Comparison of ENCODE assay signal across 8 cellular contexts in the genomic region with DNA sequence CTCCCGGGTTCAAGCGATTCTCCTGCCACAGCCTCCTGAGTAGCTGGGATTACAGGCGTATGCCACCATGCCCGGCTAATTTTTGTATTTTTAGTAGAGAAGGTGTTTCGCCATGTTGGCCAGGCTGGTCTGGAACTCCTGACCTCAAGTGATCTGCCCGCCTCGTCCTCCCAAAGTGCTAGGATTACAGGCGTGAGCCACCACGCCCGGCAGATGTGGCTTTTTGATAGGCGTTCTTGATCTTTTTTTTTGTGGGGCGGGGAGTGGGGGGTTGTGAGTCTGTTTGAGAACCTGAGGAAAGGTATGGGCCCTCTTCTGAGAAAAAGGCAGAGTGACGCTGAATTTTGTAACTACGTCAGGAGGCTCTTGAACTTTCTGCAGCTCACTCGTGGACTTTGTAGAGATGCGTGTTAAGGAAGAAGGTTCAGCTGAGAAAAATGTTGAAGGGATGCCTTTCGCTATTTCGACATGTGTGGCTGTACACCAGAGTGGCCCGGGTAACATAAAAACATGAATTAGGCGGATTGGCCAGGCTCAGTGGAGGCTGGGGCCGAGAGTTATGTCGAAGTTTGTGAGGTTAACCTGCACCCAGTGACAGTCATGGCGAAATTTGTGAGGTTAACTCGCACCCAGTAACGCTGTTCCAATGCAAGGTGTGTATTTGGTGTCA. TPM values are rescaled to one million over a fixed set of nuclear protein-coding genes. Genes with fewer than 3 reads are reported as not detected.
DNase-seq lines count a peak whose midpoint lies in the region; ATAC-seq and TF ChIP-seq lines count a peak whose summit lies in the region.
"Not testable (repeated sequence)": the region's sequence is repeated elsewhere in the genome, so short reads cannot be mapped to it uniquely, and the experiment has no call there.

No MANE protein-coding gene starts in this region.

- H3K27me3 ChIP-seq in CD4-positive, CD25-positive, alpha-beta regulatory T cell (ENCODE audit: control insufficient read depth, insufficient read depth, low read length); HL-60 (ENCODE audit: insufficient read depth, poor library complexity, severe bottlenecking); SU-DHL-6 (ENCODE audit: low read length); duodenal mucosa (ENCODE audit: control insufficient read depth in 1 of 2, insufficient read depth in 2 of 2, low read length in 2 of 2); hepatocyte; neural cell (ENCODE audit: insufficient read depth, low read depth, low read length): not testable (repeated sequence)

- H3K4me3 ChIP-seq in CD4-positive, CD25-positive, alpha-beta regulatory T cell (ENCODE audit: low read depth, low read length): peak overlapping the region; percentile 15
- not testable (repeated sequence) for H3K4me3 ChIP-seq in HL-60 (replicated peaks; ENCODE audit: insufficient read depth, low read length); SU-DHL-6 (ENCODE audit: insufficient read depth, low read length, poor library complexity, severe bottlenecking); hepatocyte
- H3K4me3 ChIP-seq in duodenal mucosa (ENCODE audit: low read depth in 1 of 2, low read length in 2 of 2): peak overlapping the region; percentile 35 to 63
- peak overlapping the region; percentile 64 for H3K4me3 ChIP-seq in neural cell (ENCODE audit: low read length)

- H3K4me2 ChIP-seq in SU-DHL-6 (ENCODE audit: low read depth, low read length, poor library complexity, severe bottlenecking) (peak overlapping the region; percentile 89), hepatocyte (peak overlapping the region; percentile 91)
- H3K4me2 ChIP-seq in neural cell (ENCODE audit: low read length): not testable (repeated sequence)

- H3F3A ChIP-seq in SU-DHL-6 (ENCODE audit: insufficient read depth); neural cell (ENCODE audit: insufficient read depth, low read length, poor library complexity, severe bottlenecking): not testable (repeated sequence)

- TF ChIP-seq EP300 in neural cell (conservative IDR thresholded peaks at IDR 0.05; ENCODE audit: poor library complexity, severe bottlenecking): not testable (repeated sequence)

- H3K79me2 ChIP-seq in SU-DHL-6 (ENCODE audit: insufficient read depth, low read length) (peaks cover 36% of the 10 kb centered on the region), hepatocyte (peaks cover 46% of the 10 kb centered on the region), neural cell (replicated peaks; ENCODE audit: insufficient read depth, low read length) (peaks cover 12% of the 10 kb centered on the region)

- not testable (repeated sequence) for H3K36me3 ChIP-seq in CD4-positive, CD25-positive, alpha-beta regulatory T cell (ENCODE audit: control insufficient read depth, insufficient read depth, low read length); SU-DHL-6 (ENCODE audit: low read length); duodenal mucosa (ENCODE audit: control insufficient read depth in 1 of 2, insufficient read depth in 2 of 2, low read length in 2 of 2); hepatocyte (replicated peaks; ENCODE audit: insufficient read depth, low read depth); neural cell (ENCODE audit: insufficient read depth, low read length)

- H3K4me3 Mint-ChIP-seq in CD4-positive, CD25-positive, alpha-beta regulatory T cell: peak overlapping the region; percentile 86 to 92 (median 88)
- H3K4me3 Mint-ChIP-seq in activated naive CD4-positive, alpha-beta T cell treated with anti-CD3 and anti-CD28 coated beads for 36 hours: peak overlapping the region; percentile 71
- H3K4me3 Mint-ChIP-seq in stimulated activated naive CD8-positive, alpha-beta T cell treated with anti-CD3 and anti-CD28 coated beads, Interleukin-15, amount 100 ng/mL, for 72 hours: peak overlapping the region; percentile 83 to 94

- peak overlapping the region; percentile 58 for H3K9ac ChIP-seq in SU-DHL-6 (ENCODE audit: low read length)
- H3K9ac ChIP-seq in duodenal mucosa (ENCODE audit: low read depth in 1 of 2, low read length in 2 of 2); neural cell (ENCODE audit: low read length): not testable (repeated sequence)

- not testable (repeated sequence) for H3K9me3 ChIP-seq in CD4-positive, CD25-positive, alpha-beta regulatory T cell (ENCODE audit: control insufficient read depth in 2 of 2, low read length in 2 of 2); SU-DHL-6 (ENCODE audit: insufficient read depth, low read length); duodenal mucosa (ENCODE audit: control insufficient read depth in 1 of 2, low read length in 2 of 2); hepatocyte (ENCODE audit: low read depth); neural cell (ENCODE audit: low read length)

- not testable (repeated sequence) for H3K9me3 Mint-ChIP-seq in CD4-positive, CD25-positive, alpha-beta regulatory T cell; activated naive CD4-positive, alpha-beta T cell treated with anti-CD3 and anti-CD28 coated beads for 36 hours; stimulated activated naive CD8-positive, alpha-beta T cell treated with anti-CD3 and anti-CD28 coated beads, Interleukin-15, amount 100 ng/mL, for 72 hours

- not testable (repeated sequence) for H2AFZ ChIP-seq in SU-DHL-6 (ENCODE audit: low read depth, low read length, severe bottlenecking); hepatocyte; neural cell (ENCODE audit: low read depth, low read length)

- TF ChIP-seq RAD21 in neural cell (conservative IDR thresholded peaks at IDR 0.05): not testable (repeated sequence)

- not testable (repeated sequence) for H3K27ac ChIP-seq in CD4-positive, CD25-positive, alpha-beta regulatory T cell (ENCODE audit: insufficient read depth, low read length, poor library complexity, severe bottlenecking); SU-DHL-6 (ENCODE audit: low read depth, low read length); duodenal mucosa (ENCODE audit: low read depth, low read length); hepatocyte; neural cell (ENCODE audit: low read length)
- H3K27ac ChIP-seq in HL-60 (replicated peaks): peak overlapping the region; percentile 16; the same call in 1 of the 2 replicates

- not testable (repeated sequence) for ATAC-seq in CD4-positive, CD25-positive, alpha-beta regulatory T cell (ENCODE audit: low read depth in 2 of 2); stimulated activated naive CD8-positive, alpha-beta T cell treated with anti-CD3 and anti-CD28 coated beads, Interleukin-15, amount 100 ng/mL, for 72 hours

- not testable (repeated sequence) for TF ChIP-seq CTCF in HL-60 (IDR thresholded peaks at IDR 0.05; ENCODE audit: insufficient read depth, low read length); SU-DHL-6 (IDR thresholded peaks at IDR 0.05; ENCODE audit: insufficient read depth, low read length, poor library complexity, severe bottlenecking); hepatocyte (IDR thresholded peaks at IDR 0.05; ENCODE audit: poor library complexity); neural cell (IDR thresholded peaks at IDR 0.05; ENCODE audit: poor library complexity, severe bottlenecking)

- DNase-seq in CD4-positive, CD25-positive, alpha-beta regulatory T cell; activated naive CD4-positive, alpha-beta T cell treated with anti-CD3 and anti-CD28 coated beads for 36 hours; hepatocyte (ENCODE audit: low spot score); stimulated activated naive CD8-positive, alpha-beta T cell treated with anti-CD3 and anti-CD28 coated beads, Interleukin-15, amount 100 ng/mL, for 72 hours: not testable (repeated sequence)
- DNase-seq in HL-60 (ENCODE audit: low read depth in 1 of 2, low spot score in 1 of 2): peak in 1 of 2 experiments; percentile 45

- CTCF ChIA-PET in activated naive CD4-positive, alpha-beta T cell treated with anti-CD3 and anti-CD28 coated beads for 36 hours (lab: Charles Lee): interaction anchor here (0.6 to 0.7 kb wide), 2 partner anchors 15 to 255 kb away, joined by 4 to 5 read pairs; no protein-coding TSS in a partner anchor

- H3K27ac Mint-ChIP-seq in CD4-positive, CD25-positive, alpha-beta regulatory T cell: peak overlapping the region in 1 of 3 donors; percentile 73
- H3K27ac Mint-ChIP-seq in activated naive CD4-positive, alpha-beta T cell treated with anti-CD3 and anti-CD28 coated beads for 36 hours: not testable (repeated sequence)
- peak overlapping the region; percentile 66 to 86 for H3K27ac Mint-ChIP-seq in stimulated activated naive CD8-positive, alpha-beta T cell treated with anti-CD3 and anti-CD28 coated beads, Interleukin-15, amount 100 ng/mL, for 72 hours

- peaks cover 4 to 47% (median 31%) of the 10 kb centered on the region in 4 donors for H3K4me1 Mint-ChIP-seq in CD4-positive, CD25-positive, alpha-beta regulatory T cell
- peaks cover 39% of the 10 kb centered on the region for H3K4me1 Mint-ChIP-seq in activated naive CD4-positive, alpha-beta T cell treated with anti-CD3 and anti-CD28 coated beads for 36 hours (ENCODE audit: low read depth)
- peaks cover 44% of the 10 kb centered on the region for H3K4me1 Mint-ChIP-seq in stimulated activated naive CD8-positive, alpha-beta T cell treated with anti-CD3 and anti-CD28 coated beads, Interleukin-15, amount 100 ng/mL, for 72 hours

- intact Hi-C loops in activated naive CD4-positive, alpha-beta T cell treated with anti-CD3 and anti-CD28 coated beads for 36 hours (cut with micrococcal nuclease): loop anchor here (10.0 kb wide), 1 partner anchor 65 kb away; no protein-coding TSS in a partner anchor

- peaks cover 27% of the 10 kb centered on the region for H3K4me1 ChIP-seq in CD4-positive, CD25-positive, alpha-beta regulatory T cell (ENCODE audit: control insufficient read depth, insufficient read depth, low read length, poor library complexity, severe bottlenecking)
- H3K4me1 ChIP-seq in duodenal mucosa (ENCODE audit: control insufficient read depth in 1 of 2, insufficient read depth in 2 of 2, low read length in 2 of 2) (peaks cover 16 to 33% of the 10 kb centered on the region in 2 donors), hepatocyte (ENCODE audit: insufficient read depth) (peaks cover 12% of the 10 kb centered on the region)

- 90% methylated on average over 25 of the region's 25 CpGs for WGBS in hepatocyte (ENCODE audit: low lambda C conversion rate, missing lambda C conversion rate)

- H3K9me2 ChIP-seq in SU-DHL-6 (replicated peaks; ENCODE audit: insufficient read depth, low read length); hepatocyte (replicated peaks; ENCODE audit: insufficient read depth); neural cell (ENCODE audit: insufficient read depth, low read length): not testable (repeated sequence)

- not testable (repeated sequence) for H4K20me1 ChIP-seq in SU-DHL-6 (ENCODE audit: low read depth, low read length); neural cell (ENCODE audit: insufficient read depth)
- H4K20me1 ChIP-seq in hepatocyte (ENCODE audit: insufficient read depth, poor library complexity, severe bottlenecking): peaks cover 36% of the 10 kb centered on the region

- not testable (repeated sequence) for H3K36me3 Mint-ChIP-seq in CD4-positive, CD25-positive, alpha-beta regulatory T cell; activated naive CD4-positive, alpha-beta T cell treated with anti-CD3 and anti-CD28 coated beads for 36 hours (ENCODE audit: low read depth)

- H3K27me3 Mint-ChIP-seq in CD4-positive, CD25-positive, alpha-beta regulatory T cell; activated naive CD4-positive, alpha-beta T cell treated with anti-CD3 and anti-CD28 coated beads for 36 hours (ENCODE audit: low read depth); stimulated activated naive CD8-positive, alpha-beta T cell treated with anti-CD3 and anti-CD28 coated beads, Interleukin-15, amount 100 ng/mL, for 72 hours: not testable (repeated sequence)

RNA-seq across cellular contexts. Expression of a gene that starts 1.5 kb away (rescaled TPM):
- total RNA-seq in CD4-positive, CD25-positive, alpha-beta regulatory T cell: 57.4 TPM
- polyA plus RNA-seq in CD4-positive, CD25-positive, alpha-beta regulatory T cell: 10 to 100 TPM; 28.0 to 33.7 (median 30.2) TPM
- 10 to 100 TPM; 26.6 to 27.8 TPM for total RNA-seq in activated naive CD4-positive, alpha-beta T cell treated with anti-CD3 and anti-CD28 coated beads for 36 hours
- 29.8 and 34.5 TPM in 2 replicates for total RNA-seq in hepatocyte
- polyA plus RNA-seq in hepatocyte (23.6 and 27.1 TPM in 2 replicates), neural cell (18.6 and 20.1 TPM in 2 replicates)
- polyA minus RNA-seq in neural cell: 36.8 and 45.3 TPM in 2 replicates

RNA-seq across cellular contexts. Expression of a gene that starts 8.1 kb away (rescaled TPM):
- total RNA-seq in CD4-positive, CD25-positive, alpha-beta regulatory T cell: 0.27 TPM
- 1 to 10 TPM; 3.0 to 3.8 (median 3.7) TPM for polyA plus RNA-seq in CD4-positive, CD25-positive, alpha-beta regulatory T cell
- under 1 TPM in 1 of 2 experiments, not detected in 1; 0.17 TPM for total RNA-seq in activated naive CD4-positive, alpha-beta T cell treated with anti-CD3 and anti-CD28 coated beads for 36 hours
- total RNA-seq in hepatocyte: not detected in 2 replicates
- polyA plus RNA-seq in hepatocyte (11.1 and 21.6 TPM in 2 replicates), neural cell (0.46 TPM in 1 of 2 replicates, not detected in the other)
- polyA minus RNA-seq in neural cell: 0.97 and 1.6 TPM in 2 replicates

RNA-seq across cellular contexts. Expression of a gene that starts 19.1 kb away (rescaled TPM):
- 239 TPM for total RNA-seq in CD4-positive, CD25-positive, alpha-beta regulatory T cell
- 10 to 100 TPM; 18.3 to 19.5 (median 18.7) TPM for polyA plus RNA-seq in CD4-positive, CD25-positive, alpha-beta regulatory T cell
- 10 to 100 TPM; 15.3 to 18.6 TPM for total RNA-seq in activated naive CD4-positive, alpha-beta T cell treated with anti-CD3 and anti-CD28 coated beads for 36 hours
- total RNA-seq in hepatocyte: 43.6 and 50.3 TPM in 2 replicates
- 70.8 and 77.0 TPM in 2 replicates for polyA plus RNA-seq in hepatocyte
- 50.0 and 80.3 TPM in 2 replicates for polyA plus RNA-seq in neural cell
- polyA minus RNA-seq in neural cell: 17.0 and 19.5 TPM in 2 replicates

RNA-seq across cellular contexts. Expression of a gene that starts 25.6 kb away (rescaled TPM):
- total RNA-seq in CD4-positive, CD25-positive, alpha-beta regulatory T cell: 188 TPM
- polyA plus RNA-seq in CD4-positive, CD25-positive, alpha-beta regulatory T cell: 10 to 100 TPM; 62.1 to 83.4 (median 68.6) TPM
- 10 to 100 TPM; 81.9 TPM for total RNA-seq in activated naive CD4-positive, alpha-beta T cell treated with anti-CD3 and anti-CD28 coated beads for 36 hours
- 81.4 and 89.8 TPM in 2 replicates for total RNA-seq in hepatocyte
- polyA plus RNA-seq in hepatocyte (375 and 385 TPM in 2 replicates), neural cell (89.7 and 100 TPM in 2 replicates)
- polyA minus RNA-seq in neural cell: 42.8 and 46.3 TPM in 2 replicates
